ENCODE assay signal across 8 cellular contexts in genomic region chr13:111184685-111185401, GRCh38.
DNase-seq lines count a peak whose midpoint lies in the region; ATAC-seq and TF ChIP-seq lines count a peak whose summit lies in the region.

No MANE protein-coding gene starts in this region.

- H3K36me3 ChIP-seq in thyroid gland = no peaks in the 10 kb centered on the region

- H3K4me1 ChIP-seq in thyroid gland = peaks cover 40 to 50% of the 10 kb centered on the region in 2 donors

- no peaks in the 10 kb centered on the region for H3K9me3 ChIP-seq in thyroid gland

- no peak for TF ChIP-seq CTCF in thyroid gland (IDR thresholded peaks at IDR 0.05)

- DNase-seq in CD1c-positive myeloid dendritic cell (ENCODE audit: extremely low spot score) (peak; percentile 11), left ventricle myocardium superior (no peak), thyroid gland (no peak), T1000 (lab: John Stamatoyannopoulos, UW) (no peak), D341Med (ENCODE audit: low spot score) (no peak)
- peak; percentile 42 for DNase-seq in activated CD4-positive, alpha-beta T cell treated with anti-CD3 and anti-CD28 coated beads for 48 hours

- no peak overlapping the region for H3K4me3 ChIP-seq in thyroid gland (replicated peaks in 1 of 3)

- no peaks in the 10 kb centered on the region for H3K27me3 ChIP-seq in thyroid gland

- H3K27ac ChIP-seq in thyroid gland = peak overlapping the region in 2 of 3 donors; percentile 2 to 38

- 59 to 60% methylated on average over 15 of the region's 15 CpGs for WGBS in thyroid gland, 2 donors

- ATAC-seq in GM19023 (IDR thresholded peaks at IDR 0.05; ENCODE audit: unreplicated experiment) (peak; percentile 89), HG03097 (IDR thresholded peaks at IDR 0.05; ENCODE audit: low FRiP score, unreplicated experiment) (peak; percentile 88), left ventricle myocardium superior (peak; percentile 81)

- intact Hi-C loops in left ventricle myocardium superior (cut with micrococcal nuclease) (no loop called here), thyroid gland (cut with DNase I) (no loop called here)

- TF ChIP-seq POLR2A in thyroid gland (IDR thresholded peaks at IDR 0.05) = no peak

Comparison
In these comparisons a context has a peak if more than half of its experiments do, and no peak if none do; other contexts are left out.
1. DNase-seq: peak in CD1c-positive myeloid dendritic cell (single experiment) and activated CD4-positive, alpha-beta T cell treated with anti-CD3 and anti-CD28 coated beads for 48 hours (single experiment); none in left ventricle myocardium superior (single experiment), thyroid gland (0 of 2), T1000 (single experiment) and D341Med (single experiment).
2. Peak in every context shown above with its lines, with median percentiles within 50 percentile points of each other: ATAC-seq.